ENCODE assay signal across 22 cellular contexts in the genomic region with DNA sequence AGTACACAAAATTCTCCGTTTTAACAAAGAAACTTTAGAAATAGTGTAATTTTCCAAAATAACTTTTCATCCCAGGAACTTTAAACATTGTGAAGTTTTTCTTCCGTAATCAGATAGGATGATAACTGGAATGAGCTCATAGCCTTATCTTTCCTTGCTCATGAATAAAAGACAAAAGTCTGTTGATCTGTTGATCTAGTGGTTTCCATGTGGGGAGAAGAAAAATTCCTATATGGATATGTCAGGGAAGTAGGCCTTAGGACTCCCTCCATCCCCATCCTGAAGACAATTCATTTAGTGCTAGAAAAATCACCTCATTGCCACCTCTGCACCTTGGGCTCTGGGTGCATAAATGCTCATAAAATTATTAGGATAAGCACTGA.
DNase-seq lines count a peak whose midpoint lies in the region; FAIRE-seq and TF ChIP-seq lines count a peak whose summit lies in the region.
"Had no signal": no experiment of that assay in that cellular context is flagged by ENCODE, and none has a peak within 500 bp of the region (broad histone marks: within the 10 kb centered on the region; RNA-seq: fewer than 3 reads in every experiment).

No MANE protein-coding gene starts in this region.

- H3K9ac ChIP-seq in HUES48 (ENCODE audit: low read depth, low read length), result peak overlapping the region; percentile 49

- in situ Hi-C loops in brain microvascular endothelial cell (cut with HindIII; ENCODE audit: low pct_ligation_motif_present, low sequenced_read_pairs), result no loop called here

- H3K4me3 ChIP-seq in HUES48 (ENCODE audit: low read depth, low read length), result no peak overlapping the region
- H3K4me3 ChIP-seq in brain microvascular endothelial cell (ENCODE audit: low read depth, low read length), result no peak overlapping the region

- TF ChIP-seq CTCF in brain microvascular endothelial cell (IDR thresholded peaks at IDR 0.05; ENCODE audit: low read depth, low read length, missing control alignments), result no peak

- no peaks in the 10 kb centered on the region for H3K9me3 ChIP-seq in HUES48 (ENCODE audit: control insufficient read depth, insufficient read depth, low read length)

- H3K27me3 ChIP-seq in HUES48 (ENCODE audit: control insufficient read depth, insufficient read depth, low read length), result no peaks in the 10 kb centered on the region
- no peaks in the 10 kb centered on the region for H3K27me3 ChIP-seq in brain microvascular endothelial cell (replicated peaks)

- peak overlapping the region; percentile 89 for H3K27ac ChIP-seq in HUES48 (ENCODE audit: low read depth, low read length)
- H3K27ac ChIP-seq in brain microvascular endothelial cell, result peak overlapping the region; percentile 61
- H3K27ac ChIP-seq: epithelial cell of prostate had no signal

- peak; percentile 53 for DNase-seq in brain microvascular endothelial cell
- peak; percentile 16 for DNase-seq in iris pigment epithelial cell (ENCODE audit: low read depth)
- no peak for DNase-seq in islet precursor cell
- no peak for DNase-seq in GM19239 (ENCODE audit: insufficient read length, low spot score)
- no peak for DNase-seq in NCI-H1930 (lab: John Stamatoyannopoulos, UW)
- DNase-seq in SW480 (ENCODE audit: low spot score), result no peak
- DNase-seq: activated CD4-positive, alpha-beta T cell treated with anti-CD3 and anti-CD28 coated beads for 36 hours; activated naive CD4-positive, alpha-beta T cell treated with Interleukin-2 at 50 U/mL for 16 hours; activated T-cell treated with anti-CD3 and anti-CD28 coated beads, Interleukin-2, amount 50 U/mL, for 48 hours; amygdala; CD4-positive, CD25-positive, alpha-beta regulatory T cell; cerebellar nuclear complex; DMS 273 treated with DMSO at 0.1 percent for 48 hours; foreskin fibroblast; GDM1; hypothalamus; left colon; NCI-H1417; NCI-H2107 had no signal

- H3K36me3 ChIP-seq in HUES48 (ENCODE audit: control insufficient read depth, insufficient read depth, low read length) (peaks cover 13% of the 10 kb centered on the region; the same call in 1 of the 2 replicates), brain microvascular endothelial cell (replicated peaks) (no peaks in the 10 kb centered on the region)

- H3K4me1 ChIP-seq in HUES48 (ENCODE audit: control insufficient read depth, insufficient read depth, low read length), result peaks cover 46% of the 10 kb centered on the region

- FAIRE-seq in GM19239 (lab: Jason Lieb, UNC), result no peak
- FAIRE-seq: HepG2 had no signal

Comparison
In these comparisons a context has a peak if more than half of its experiments do, and no peak if none do; other contexts are left out.
1. DNase-seq: peak in brain microvascular endothelial cell (single experiment) and iris pigment epithelial cell (single experiment); none in islet precursor cell (single experiment), GM19239 (single experiment), NCI-H1930 (0 of 2) and SW480 (single experiment).